In genomic region chr7:106372121-106372520, GRCh38 we compare ENCODE assay signal across 18 cellular contexts.
"Had no signal": no experiment of that assay in that cellular context is flagged by ENCODE, and none has a peak within 500 bp of the region (broad histone marks: within the 10 kb centered on the region; RNA-seq: fewer than 3 reads in every experiment).

No MANE protein-coding gene starts in this region.

- H3K9me3 ChIP-seq: sigmoid colon, thyroid gland had no signal

- DNase-seq: activated CD4-positive, alpha-beta T cell treated with anti-CD3 and anti-CD28 coated beads for 4 hours; activated T-cell treated with anti-CD3 and anti-CD28 coated beads for 4 hours; amniotic stem cell; effector CD4-positive, alpha-beta T cell; left cardiac atrium; mesendoderm; naive thymus-derived CD4-positive, alpha-beta T cell; sigmoid colon; stimulated activated naive CD4-positive, alpha-beta T cell; SW 1271; T-helper 2 cell; thyroid gland had no signal

- H3K4me2 ChIP-seq: hepatocyte had no signal

- H3K4me1 ChIP-seq: sigmoid colon, thyroid gland had no signal

- H3K27me3 ChIP-seq: hepatocyte, sigmoid colon, thyroid gland had no signal

- H3K9ac ChIP-seq: parathyroid adenoma had no signal

- H3K27ac Mint-ChIP-seq: activated CD4-positive, alpha-beta memory T cell treated with anti-CD3 and anti-CD28 coated beads for 36 hours; activated naive CD8-positive, alpha-beta T cell; activated T-helper 1 cell treated with anti-CD3 and anti-CD28 coated beads, Interleukin-12 subunit alpha, Interleukin-12 subunit beta, Interleukin-2, Interleukin-4 antibody, amounts not matched to agents 30 ng/mL and 10 ng/mL and 1 ng/mL, durations not matched to agents 14 hours and 24 hours and 36 hours; brain; naive thymus-derived CD4-positive, alpha-beta T cell had no signal

- H3K4me3 ChIP-seq: hepatocyte, sigmoid colon, thyroid gland had no signal

- H3K27ac ChIP-seq: hepatocyte, parathyroid adenoma, sigmoid colon, thyroid gland had no signal

- H3K9me3 Mint-ChIP-seq: activated CD4-positive, alpha-beta memory T cell treated with anti-CD3 and anti-CD28 coated beads for 36 hours; activated T-helper 1 cell treated with anti-CD3 and anti-CD28 coated beads, Interleukin-12 subunit alpha, Interleukin-12 subunit beta, Interleukin-2, Interleukin-4 antibody, amounts not matched to agents 30 ng/mL and 10 ng/mL and 1 ng/mL, durations not matched to agents 14 hours and 24 hours and 36 hours; brain; naive thymus-derived CD4-positive, alpha-beta T cell had no signal

- H3K36me3 ChIP-seq: sigmoid colon, thyroid gland had no signal

- H2AFZ ChIP-seq: hepatocyte, parathyroid adenoma had no signal

- H3K4me3 Mint-ChIP-seq: activated CD4-positive, alpha-beta memory T cell treated with anti-CD3 and anti-CD28 coated beads for 36 hours; activated naive CD8-positive, alpha-beta T cell; activated T-helper 1 cell treated with anti-CD3 and anti-CD28 coated beads, Interleukin-12 subunit alpha, Interleukin-12 subunit beta, Interleukin-2, Interleukin-4 antibody, amounts not matched to agents 30 ng/mL and 10 ng/mL and 1 ng/mL, durations not matched to agents 14 hours and 24 hours and 36 hours; brain; naive thymus-derived CD4-positive, alpha-beta T cell had no signal

- H3K36me3 Mint-ChIP-seq: activated CD4-positive, alpha-beta memory T cell treated with anti-CD3 and anti-CD28 coated beads for 36 hours; activated naive CD8-positive, alpha-beta T cell; brain; naive thymus-derived CD4-positive, alpha-beta T cell had no signal

- H3K27me3 Mint-ChIP-seq: activated CD4-positive, alpha-beta memory T cell treated with anti-CD3 and anti-CD28 coated beads for 36 hours; activated naive CD8-positive, alpha-beta T cell; naive thymus-derived CD4-positive, alpha-beta T cell had no signal

- H3K4me1 Mint-ChIP-seq: brain had no signal

- H3K79me2 ChIP-seq: hepatocyte, parathyroid adenoma had no signal
